Comparison of ENCODE assay signal across 8 cellular contexts in the genomic region with DNA sequence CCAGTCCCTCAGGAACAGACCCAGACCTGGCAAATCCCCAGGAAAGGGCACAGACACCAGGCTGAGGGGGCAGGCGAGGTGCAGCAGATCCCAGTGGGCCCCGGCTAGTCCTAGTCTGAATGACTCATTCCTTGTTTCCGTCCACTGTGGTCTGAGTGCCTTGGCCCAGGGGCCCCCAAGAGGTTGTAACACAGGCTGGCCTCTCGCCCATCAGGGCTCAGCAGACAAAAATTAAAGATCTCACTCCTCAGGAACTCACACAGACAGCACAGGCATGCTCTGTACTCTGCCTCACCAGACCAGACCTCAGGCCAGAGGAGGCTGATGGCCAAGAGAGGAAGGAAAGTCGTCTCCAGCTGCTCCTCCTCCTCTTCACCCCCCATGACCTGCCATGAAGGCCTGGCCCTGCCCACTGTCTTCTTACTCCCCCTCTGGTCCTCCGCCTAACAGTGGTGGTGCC. TPM values are rescaled to one million over a fixed set of nuclear protein-coding genes. Genes with fewer than 3 reads are reported as not detected.
DNase-seq lines count a peak whose midpoint lies in the region; ATAC-seq and TF ChIP-seq lines count a peak whose summit lies in the region.

No MANE protein-coding gene starts in this region.

- no peak for ATAC-seq in CD4-positive, alpha-beta T cell (ENCODE audit: poor library complexity)
- ATAC-seq in RWPE2 (ENCODE audit: low read depth), result peak; percentile 48
- peak; percentile 67 for ATAC-seq in omental fat pad (ENCODE audit: low FRiP score)
- ATAC-seq in GM19351 (IDR thresholded peaks at IDR 0.05; ENCODE audit: unreplicated experiment), result no peak
- ATAC-seq in activated CD8-positive, alpha-beta memory T cell treated with anti-CD3 and anti-CD28 coated beads, Interleukin-2, amount 10 ng/mL, durations not matched to agents 7 days and 5 days, result no peak
- ATAC-seq in activated CD4-positive, CD25-positive, alpha-beta regulatory T cell treated with anti-CD3 and anti-CD28 coated beads, Interleukin-2, amount 50 U/mL, for 24 hours, result no peak

- H3K27me3 Mint-ChIP-seq in CD4-positive, alpha-beta T cell, result peaks cover 4% of the 10 kb centered on the region
- H3K27me3 Mint-ChIP-seq in activated CD8-positive, alpha-beta memory T cell treated with anti-CD3 and anti-CD28 coated beads, Interleukin-2, amount 10 ng/mL, durations not matched to agents 7 days and 5 days, result peaks cover 82% of the 10 kb centered on the region

- H3K4me3 ChIP-seq in RWPE2 (ENCODE audit: severe bottlenecking), result no peak overlapping the region

- H3K9me3 Mint-ChIP-seq in CD4-positive, alpha-beta T cell, result no peaks in the 10 kb centered on the region
- no peaks in the 10 kb centered on the region for H3K9me3 Mint-ChIP-seq in activated CD8-positive, alpha-beta memory T cell treated with anti-CD3 and anti-CD28 coated beads, Interleukin-2, amount 10 ng/mL, durations not matched to agents 7 days and 5 days (ENCODE audit: low read depth)

- CTCF ChIA-PET in CD4-positive, alpha-beta T cell (lab: Charles Lee), result interaction anchor here (4.4 kb wide), 1 partner anchor 11 kb away, joined by 33 read pairs; no protein-coding TSS in a partner anchor
- CTCF ChIA-PET in activated CD8-positive, alpha-beta memory T cell treated with anti-CD3 and anti-CD28 coated beads, Interleukin-2, amount 10 ng/mL, durations not matched to agents 7 days and 5 days (lab: Charles Lee), result interaction anchor here (0.8 to 4.5 kb wide), 3 partner anchors 11 to 143 kb away, joined by 3 to 37 read pairs (median 4); partner anchors contain the start of gene YLPM1

- intact Hi-C loops in CD4-positive, alpha-beta T cell (cut with DNase I, micrococcal nuclease), result no loop called here

- TF ChIP-seq CTCF in CD4-positive, alpha-beta T cell (IDR thresholded peaks at IDR 0.05), result no peak
- TF ChIP-seq CTCF in RWPE2 (IDR thresholded peaks at IDR 0.05; ENCODE audit: poor library complexity, severe bottlenecking) (no peak), omental fat pad (IDR thresholded peaks at IDR 0.05) (no peak)

- no peaks in the 10 kb centered on the region for H3K9me3 ChIP-seq in CD4-positive, alpha-beta T cell (ENCODE audit: control insufficient read depth, low read length)
- no peaks in the 10 kb centered on the region for H3K9me3 ChIP-seq in RWPE2 (ENCODE audit: severe bottlenecking)

- no peak overlapping the region for H3K27ac ChIP-seq in CD4-positive, alpha-beta T cell (ENCODE audit: low read depth, low read length)
- peak overlapping the region; percentile 99 for H3K27ac ChIP-seq in RWPE2 (ENCODE audit: poor library complexity, severe bottlenecking)

- peak overlapping the region; percentile 59 for H3K4me3 Mint-ChIP-seq in CD4-positive, alpha-beta T cell
- no peak overlapping the region for H3K4me3 Mint-ChIP-seq in activated CD8-positive, alpha-beta memory T cell treated with anti-CD3 and anti-CD28 coated beads, Interleukin-2, amount 10 ng/mL, durations not matched to agents 7 days and 5 days

- H3K4me1 Mint-ChIP-seq in CD4-positive, alpha-beta T cell (ENCODE audit: low read depth), result peaks cover 42% of the 10 kb centered on the region
- H3K4me1 Mint-ChIP-seq in activated CD8-positive, alpha-beta memory T cell treated with anti-CD3 and anti-CD28 coated beads, Interleukin-2, amount 10 ng/mL, durations not matched to agents 7 days and 5 days, result peaks cover 53% of the 10 kb centered on the region

- POLR2A ChIA-PET in CD4-positive, alpha-beta T cell (lab: Charles Lee), result interaction anchor here (1.0 to 1.9 kb wide), 3 partner anchors 11 to 216 kb away, joined by 3 to 21 read pairs (median 5); partner anchors contain the start of genes ISCA2 and NPC2

- H3K36me3 ChIP-seq in RWPE2 (ENCODE audit: low read depth), result 0 out of 2 replicates have a peak, but pooled peaks cover 3% of the 10 kb centered on the region

- H3K36me3 Mint-ChIP-seq in CD4-positive, alpha-beta T cell (ENCODE audit: low read depth), result no peaks in the 10 kb centered on the region
- no peaks in the 10 kb centered on the region for H3K36me3 Mint-ChIP-seq in activated CD8-positive, alpha-beta memory T cell treated with anti-CD3 and anti-CD28 coated beads, Interleukin-2, amount 10 ng/mL, durations not matched to agents 7 days and 5 days

- H3K27ac Mint-ChIP-seq in CD4-positive, alpha-beta T cell, result peak overlapping the region; percentile 95
- no peak overlapping the region for H3K27ac Mint-ChIP-seq in activated CD8-positive, alpha-beta memory T cell treated with anti-CD3 and anti-CD28 coated beads, Interleukin-2, amount 10 ng/mL, durations not matched to agents 7 days and 5 days

- DNase-seq in CD4-positive, alpha-beta T cell, result no peak
- DNase-seq in RWPE2 (ENCODE audit: low spot score) (peak; percentile 91), fibroblast of gingiva (ENCODE audit: low read depth) (peak; percentile 96), omental fat pad (ENCODE audit: low spot score) (peak; percentile 46), NCI-H2227 treated with DMSO at 0.1 percent for 48 hours (lab: John Stamatoyannopoulos, UW) (no peak)
- no peak for DNase-seq in activated CD8-positive, alpha-beta memory T cell treated with anti-CD3 and anti-CD28 coated beads, Interleukin-2, amount 10 ng/mL, durations not matched to agents 7 days and 5 days

- H3K4me1 ChIP-seq in RWPE2 (ENCODE audit: insufficient read depth, poor library complexity, severe bottlenecking), result peaks cover 79% of the 10 kb centered on the region

- H3K27me3 ChIP-seq in CD4-positive, alpha-beta T cell (ENCODE audit: control insufficient read depth, insufficient read depth, low read length), result no peaks in the 10 kb centered on the region
- H3K27me3 ChIP-seq in RWPE2 (ENCODE audit: insufficient read depth, poor library complexity, severe bottlenecking), result no peaks in the 10 kb centered on the region

RNA-seq across cellular contexts. Expression of gene LTBP2, which starts 7.7 kb away (rescaled TPM):
- under 1 TPM; 0.45 to 0.47 TPM for total RNA-seq in CD4-positive, alpha-beta T cell
- 100 to 1,000 TPM in 1 of 4 donors, 10 to 100 TPM in 3; 31.6 to 104 (median 72.3) TPM for total RNA-seq in omental fat pad
- total RNA-seq in activated CD8-positive, alpha-beta memory T cell treated with anti-CD3 and anti-CD28 coated beads, Interleukin-2, amount 10 ng/mL, durations not matched to agents 7 days and 5 days, result under 1 TPM; 0.12 to 0.18 TPM

Comparison
In these comparisons a context has a peak if more than half of its experiments do, and no peak if none do; other contexts are left out.
1. ATAC-seq: peak in RWPE2 (single experiment) and omental fat pad (single experiment); none in CD4-positive, alpha-beta T cell (single experiment), GM19351 (single experiment), activated CD8-positive, alpha-beta memory T cell treated with anti-CD3 and anti-CD28 coated beads, Interleukin-2, amount 10 ng/mL, durations not matched to agents 7 days and 5 days (single experiment) and activated CD4-positive, CD25-positive, alpha-beta regulatory T cell treated with anti-CD3 and anti-CD28 coated beads, Interleukin-2, amount 50 U/mL, for 24 hours (0 of 2).
2. DNase-seq: peak in RWPE2 (single experiment), fibroblast of gingiva (single experiment) and omental fat pad (single experiment); none in CD4-positive, alpha-beta T cell (0 of 10), activated CD8-positive, alpha-beta memory T cell treated with anti-CD3 and anti-CD28 coated beads, Interleukin-2, amount 10 ng/mL, durations not matched to agents 7 days and 5 days (single experiment) and NCI-H2227 treated with DMSO at 0.1 percent for 48 hours (single experiment).
3. RNA of gene LTBP2, which starts 7.7 kb away (total RNA-seq): 31.6 to 104 TPM in omental fat pad; 0.45 to 0.47 TPM in CD4-positive, alpha-beta T cell and 0.12 to 0.18 TPM in activated CD8-positive, alpha-beta memory T cell treated with anti-CD3 and anti-CD28 coated beads, Interleukin-2, amount 10 ng/mL, durations not matched to agents 7 days and 5 days; every median in the first group is over 10 times any median in the second.